8 cellular contexts compared by ENCODE assay signal in genomic region chr22:39076586-39077512, GRCh38. TPM values are rescaled to one million over a fixed set of nuclear protein-coding genes. Genes with fewer than 3 reads are reported as not detected.
DNase-seq lines count a peak whose midpoint lies in the region; ATAC-seq and TF ChIP-seq lines count a peak whose summit lies in the region.
"Not testable (repeated sequence)": the region's sequence is repeated elsewhere in the genome, so short reads cannot be mapped to it uniquely, and the experiment has no call there.

Gene APOBEC3G (plus strand): TSS chr22:39077275. CDS start chr22:39077362, 87 bp downstream.

- ATAC-seq in GM18870 (IDR thresholded peaks at IDR 0.05; ENCODE audit: unreplicated experiment) = peak; percentile 66
- peak; percentile 74 for ATAC-seq in HG02852 (IDR thresholded peaks at IDR 0.05; ENCODE audit: unreplicated experiment)
- ATAC-seq in gastrocnemius medialis = peak; percentile 76 to 79

- CTCF ChIA-PET in A673 (lab: Charles Lee) = not testable (repeated sequence)

- not testable (repeated sequence) for TF ChIP-seq CTCF in A673 (conservative IDR thresholded peaks at IDR 0.05; ENCODE audit: low read depth, low read length); NB4 (IDR thresholded peaks at IDR 0.05; ENCODE audit: low read depth, low read length); gastrocnemius medialis (IDR thresholded peaks at IDR 0.05 in 4 of 5, conservative IDR thresholded peaks at IDR 0.05 in 1 of 5)

- peak within 1 kb of the TSS; percentile 37 for H3K4me3 ChIP-seq in A673 (ENCODE audit: low read depth, low read length, poor library complexity, severe bottlenecking)
- peak within 1 kb of the TSS; percentile 49 for H3K4me3 ChIP-seq in NB4 (ENCODE audit: low read depth, low read length)
- peak within 1 kb of the TSS; percentile 46 to 52 (median 48) for H3K4me3 ChIP-seq in gastrocnemius medialis

- intact Hi-C loops in A673 (cut with micrococcal nuclease; ENCODE audit: unreplicated experiment); dendritic cell treated with granulocyte-macrophage colony-stimulating factor and Interleukin-4, amounts not matched to agents 40 ng/mL and 50 ng/mL, for 4 days (cut with micrococcal nuclease); gastrocnemius medialis (cut with DNase I; ENCODE audit: low total_unique reads): not testable (repeated sequence)

- not testable (repeated sequence) for H3K36me3 ChIP-seq in A673 (ENCODE audit: insufficient read depth, low read length, poor library complexity, severe bottlenecking); gastrocnemius medialis

- H3K36me3 Mint-ChIP-seq in dendritic cell treated with granulocyte-macrophage colony-stimulating factor and Interleukin-4, amounts not matched to agents 40 ng/mL and 50 ng/mL, for 4 days (ENCODE audit: low read depth) = peaks cover 35% of the 10 kb centered on the region

- not testable (repeated sequence) for H3K27ac ChIP-seq in A673 (ENCODE audit: low read depth, low read length, poor library complexity, severe bottlenecking)
- H3K27ac ChIP-seq in gastrocnemius medialis = peak within 1 kb of the TSS; percentile 64 to 69 (median 66)

- peak within 1 kb of the TSS; percentile 88 for H3K4me3 Mint-ChIP-seq in dendritic cell treated with granulocyte-macrophage colony-stimulating factor and Interleukin-4, amounts not matched to agents 40 ng/mL and 50 ng/mL, for 4 days

- POLR2A ChIA-PET in A673 (lab: Charles Lee; ENCODE audit: low non-redundant PET) = not testable (repeated sequence)

- TF ChIP-seq POLR2A in NB4 (IDR thresholded peaks at IDR 0.05; ENCODE audit: extremely low read depth, insufficient read length); gastrocnemius medialis (IDR thresholded peaks at IDR 0.05): not testable (repeated sequence)

- BruUV-seq in A673 (replicated peaks; lab: Mats Ljungman, UMichigan) = not testable (repeated sequence)

- not testable (repeated sequence) for H3K27me3 ChIP-seq in A673 (replicated peaks; ENCODE audit: insufficient read depth, low read depth, low read length, poor library complexity); gastrocnemius medialis

- peak within 1 kb of the TSS; percentile 94 for H3K27ac Mint-ChIP-seq in dendritic cell treated with granulocyte-macrophage colony-stimulating factor and Interleukin-4, amounts not matched to agents 40 ng/mL and 50 ng/mL, for 4 days

- not testable (repeated sequence) for H3K27me3 Mint-ChIP-seq in dendritic cell treated with granulocyte-macrophage colony-stimulating factor and Interleukin-4, amounts not matched to agents 40 ng/mL and 50 ng/mL, for 4 days

- H3K9me3 Mint-ChIP-seq in dendritic cell treated with granulocyte-macrophage colony-stimulating factor and Interleukin-4, amounts not matched to agents 40 ng/mL and 50 ng/mL, for 4 days = not testable (repeated sequence)

- peaks cover 41% of the 10 kb centered on the region for H3K4me1 Mint-ChIP-seq in dendritic cell treated with granulocyte-macrophage colony-stimulating factor and Interleukin-4, amounts not matched to agents 40 ng/mL and 50 ng/mL, for 4 days (ENCODE audit: low read depth)

- not testable (repeated sequence) for H3K4me1 ChIP-seq in A673 (ENCODE audit: insufficient read depth, low read length, poor library complexity, severe bottlenecking); gastrocnemius medialis

- in situ Hi-C loops in gastrocnemius medialis (cut with MboI; ENCODE audit: low sequenced_read_pairs in 4 of 4) = not testable (repeated sequence)

- H3K9me3 ChIP-seq in A673 (ENCODE audit: low read depth, low read length, poor library complexity, severe bottlenecking); gastrocnemius medialis: not testable (repeated sequence)

- peak; percentile 31 for DNase-seq in A673 (ENCODE audit: low spot score)
- DNase-seq in NB4 (ENCODE audit: low read depth) = peak; percentile 77
- peak; percentile 54 to 64 for DNase-seq in activated CD4-positive, alpha-beta T cell treated with anti-CD3 and anti-CD28 coated beads, Interleukin-2, amount 50 U/mL, for 48 hours
- DNase-seq in kidney glomerular epithelial cell (lab: John Stamatoyannopoulos, UW) = peak; percentile 10
- peak; percentile 11 to 31 for DNase-seq in gastrocnemius medialis

RNA-seq across cellular contexts. Expression of gene APOBEC3G, which starts in this region (rescaled TPM):
- total RNA-seq in A673 (2021) = 2.5 and 3.2 TPM in 2 replicates
- total RNA-seq in gastrocnemius medialis = 1 to 10 TPM in 3 of 4 donors, under 1 TPM in 1; 0.86 to 3.7 (median 2.5) TPM

Comparison
In these comparisons a context has a peak if more than half of its experiments do, and no peak if none do; other contexts are left out.
1. DNase-seq: peak in every context shown above with its lines; median percentile 77 in NB4; 59 in activated CD4-positive, alpha-beta T cell treated with anti-CD3 and anti-CD28 coated beads, Interleukin-2, amount 50 U/mL, for 48 hours; 31 in A673; 21 in gastrocnemius medialis; 10 in kidney glomerular epithelial cell.